ENCODE assay signal across 19 cellular contexts in genomic region chr5:161064800-161065199, GRCh38.
A peak's percentile ranks its signal among the peaks of the same experiment; 100 is the strongest.
DNase-seq lines count a peak whose midpoint lies in the region; ATAC-seq, FAIRE-seq and TF ChIP-seq lines count a peak whose summit lies in the region.
"Had no signal": no experiment of that assay in that cellular context is flagged by ENCODE, and none has a peak within 500 bp of the region (broad histone marks: within the 10 kb centered on the region; RNA-seq: fewer than 3 reads in every experiment).

No MANE protein-coding gene starts in this region.

- no peak overlapping the region for H2BK20ac ChIP-seq in H1 (ENCODE audit: low read length)

- H2BK120ac ChIP-seq in H1 (replicated peaks; ENCODE audit: low read depth, low read length) = no peak overlapping the region

- POLR2A ChIA-PET in H1 (lab: Charles Lee; ENCODE audit: partially characterized antibody) = no interaction called here
- POLR2A ChIA-PET in activated CD4-positive, alpha-beta T cell treated with anti-CD3 and anti-CD28 coated beads, Interleukin-2, amount 10 ng/mL, durations not matched to agents 7 days and 5 days (lab: Charles Lee) = no interaction called here

- no peak overlapping the region for H2AK5ac ChIP-seq in H1 (ENCODE audit: low read depth, low read length)

- TF ChIP-seq CTCF in H1 (IDR thresholded peaks at IDR 0.05; ENCODE audit: control extremely low read depth in 1 of 3, insufficient read depth in 1 of 3, low read depth in 1 of 3, low read length in 3 of 3) = no peak

- CTCF ChIA-PET in H1 (lab: Charles Lee; ENCODE audit: partially characterized antibody) = interaction anchor here (0.7 to 1.1 kb wide), 3 partner anchors 11 to 234 kb away, joined by 3 to 5 read pairs (median 4); no protein-coding TSS in a partner anchor
- CTCF ChIA-PET in activated CD4-positive, alpha-beta T cell treated with anti-CD3 and anti-CD28 coated beads, Interleukin-2, amount 10 ng/mL, durations not matched to agents 7 days and 5 days (lab: Charles Lee) = interaction anchor here (0.6 kb wide), 1 partner anchor 463 kb away, joined by 5 read pairs; no protein-coding TSS in a partner anchor

- FAIRE-seq in H1 (lab: Jason Lieb, UNC) = no peak
- FAIRE-seq: G401.6, RCC 7860 had no signal

- H3K36me3 Mint-ChIP-seq in activated CD4-positive, alpha-beta T cell treated with anti-CD3 and anti-CD28 coated beads, Interleukin-2, amount 10 ng/mL, durations not matched to agents 7 days and 5 days (ENCODE audit: low read depth) = no peaks in the 10 kb centered on the region

- H3K27ac ChIP-seq in H1 (ENCODE audit: low read depth, low read length) = no peak overlapping the region
- H3K27ac ChIP-seq: C4-2B had no signal

- H3K4me1 ChIP-seq in H1 (replicated peaks in 1 of 4; ENCODE audit: control insufficient read depth in 3 of 4, insufficient read depth in 4 of 4, low read length in 3 of 4) = peaks cover 0 to 4% (median 0%) of the 10 kb centered on the region in 4 experiments; a peak in 1 of 7 replicates

- H3K36me3 ChIP-seq in H1 (ENCODE audit: control insufficient read depth in 2 of 4, insufficient read depth in 4 of 4, low read length in 3 of 4) = no peaks in the 10 kb centered on the region

- H3K4me3 Mint-ChIP-seq in activated CD4-positive, alpha-beta T cell treated with anti-CD3 and anti-CD28 coated beads, Interleukin-2, amount 10 ng/mL, durations not matched to agents 7 days and 5 days = no peak overlapping the region

- H4K5ac ChIP-seq in H1 (ENCODE audit: insufficient read length, low read depth, low read length) = no peak overlapping the region

- H3K27me3 ChIP-seq in H1 (replicated peaks in 1 of 4; ENCODE audit: control insufficient read depth in 3 of 4, extremely low read depth in 1 of 4, insufficient read depth in 3 of 4, low read length in 3 of 4) = no peaks in the 10 kb centered on the region

- 52% methylated on average over 2 of the region's 2 CpGs; no CpG with 5 or more reads in 1 of the 2 experiments for WGBS in H1 (ENCODE audit: extremely low coverage in 1 of 2, insufficient coverage in 1 of 2, insufficient read length in 1 of 2, insufficient replicate concordance in 2 of 2, low coverage in 1 of 2, low lambda C conversion rate in 2 of 2, missing lambda C conversion rate in 1 of 2), 2 experiments

- no peaks in the 10 kb centered on the region for H3K9me3 ChIP-seq in H1 (ENCODE audit: insufficient read depth in 2 of 2, low read depth in 1 of 2, low read length in 1 of 2)

- H3K4ac ChIP-seq in H1 (replicated peaks; ENCODE audit: insufficient read length, low read depth, low read length) = no peak overlapping the region

- no peak overlapping the region for H3K4me3 ChIP-seq in H1 (ENCODE audit: extremely low read depth in 1 of 4, insufficient read depth in 2 of 4, low read depth in 3 of 4, low read length in 4 of 4)

- 0 out of 2 replicates have a peak overlapping the region, but pooled peaks have one; percentile 8 for H2AFZ ChIP-seq in H1 (ENCODE audit: low read length)

- TF ChIP-seq POLR2A in H1 (IDR thresholded peaks at IDR 0.05; ENCODE audit: control extremely low read depth in 1 of 2, low read depth in 2 of 2, low read length in 2 of 2) = no peak

- DNase-seq in COR-L47 (lab: John Stamatoyannopoulos, UW) = peak; percentile 2
- DNase-seq in NCI-H1417 treated with DMSO at 0.1 percent for 48 hours (lab: John Stamatoyannopoulos, UW) = peak; percentile 53
- DNase-seq in NCI-H2171 treated with DMSO at 0.1 percent for 48 hours (lab: John Stamatoyannopoulos, UW) = peak; percentile 81
- DNase-seq in H1 (ENCODE audit: low read depth in 1 of 2, low spot score in 2 of 2) = no peak
- no peak for DNase-seq in GM03348 (ENCODE audit: low spot score)
- no peak for DNase-seq in activated CD4-positive, alpha-beta T cell treated with anti-CD3 and anti-CD28 coated beads, Interleukin-2, amount 10 ng/mL, durations not matched to agents 7 days and 5 days
- DNase-seq: DMS79, HCEC 1CT, IMR-90, Kasumi-1, NCI-H2227 treated with DMSO at 0.1 percent for 48 hours, NCI-H526 treated with DMSO at 0.1 percent for 48 hours, SHP77 had no signal

- H3K56ac ChIP-seq in H1 (replicated peaks; ENCODE audit: insufficient read length, low read depth, low read length) = no peak overlapping the region

- H3K4me2 ChIP-seq in H1 (ENCODE audit: insufficient read depth in 1 of 2, low read depth in 2 of 2, low read length in 2 of 2) = no peak overlapping the region

- no peak for ATAC-seq in GM21786 (IDR thresholded peaks at IDR 0.05; ENCODE audit: unreplicated experiment)
- no peak for ATAC-seq in HG02571 (IDR thresholded peaks at IDR 0.05; ENCODE audit: unreplicated experiment)
- ATAC-seq: SK-N-SH treated with all-trans-retinoic acid at 6 μM for 48 hours had no signal

- H3K9me3 Mint-ChIP-seq in activated CD4-positive, alpha-beta T cell treated with anti-CD3 and anti-CD28 coated beads, Interleukin-2, amount 10 ng/mL, durations not matched to agents 7 days and 5 days = peaks cover 3% of the 10 kb centered on the region

- H3K27ac Mint-ChIP-seq in activated CD4-positive, alpha-beta T cell treated with anti-CD3 and anti-CD28 coated beads, Interleukin-2, amount 10 ng/mL, durations not matched to agents 7 days and 5 days = no peak overlapping the region

- H3K18ac ChIP-seq in H1 (ENCODE audit: extremely low read depth, low read length) = no peak overlapping the region

- no peak overlapping the region for H2BK12ac ChIP-seq in H1 (ENCODE audit: low read depth, low read length)

- no peaks in the 10 kb centered on the region for H3K4me1 Mint-ChIP-seq in activated CD4-positive, alpha-beta T cell treated with anti-CD3 and anti-CD28 coated beads, Interleukin-2, amount 10 ng/mL, durations not matched to agents 7 days and 5 days

- H4K8ac ChIP-seq in H1 (ENCODE audit: extremely low read depth, insufficient read depth, low read length) = no peak overlapping the region

- H4K91ac ChIP-seq in H1 (replicated peaks; ENCODE audit: insufficient read length, low read length) = no peak overlapping the region

- no peaks in the 10 kb centered on the region for H3K79me2 ChIP-seq in H1 (ENCODE audit: control insufficient read depth in 1 of 2, insufficient read depth in 2 of 2, low read length in 2 of 2)

- TF ChIP-seq EP300 in H1 (IDR thresholded peaks at IDR 0.05; ENCODE audit: borderline replicate concordance in 1 of 2, low read depth in 2 of 2, low read length in 2 of 2) = no peak

- no peak overlapping the region for H2BK15ac ChIP-seq in H1 (ENCODE audit: low read length)

- H3K9ac ChIP-seq in H1 (replicated peaks in 1 of 4; ENCODE audit: extremely low read depth in 1 of 4, low read depth in 3 of 4, low read length in 3 of 4) = no peak overlapping the region

- H3K27me3 Mint-ChIP-seq in activated CD4-positive, alpha-beta T cell treated with anti-CD3 and anti-CD28 coated beads, Interleukin-2, amount 10 ng/mL, durations not matched to agents 7 days and 5 days = no peaks in the 10 kb centered on the region

- H3K79me1 ChIP-seq in H1 (ENCODE audit: low read depth, low read length) = no peaks in the 10 kb centered on the region

- no peak overlapping the region for H3K23ac ChIP-seq in H1 (ENCODE audit: insufficient read length)

- TF ChIP-seq RAD21 in H1 (IDR thresholded peaks at IDR 0.05 in 1 of 2, conservative IDR thresholded peaks at IDR 0.05 in 1 of 2; ENCODE audit: low read depth in 2 of 2, low read length in 2 of 2) = no peak

- H3K14ac ChIP-seq in H1 (ENCODE audit: insufficient read length) = no peak overlapping the region

- H3K23me2 ChIP-seq in H1 (ENCODE audit: low read depth, low read length) = no peaks in the 10 kb centered on the region

- H4K20me1 ChIP-seq in H1 (replicated peaks in 1 of 2; ENCODE audit: control insufficient read depth in 1 of 2, insufficient read depth in 2 of 2, low read length in 2 of 2) = no peaks in the 10 kb centered on the region

- H2BK5ac ChIP-seq in H1 (ENCODE audit: low read depth, low read length) = no peak overlapping the region

TF ChIP-seq in H1, 55 proteins besides CTCF, POLR2A, EP300 and RAD21 (continues in another document):
- no peak for TF ChIP-seq ATF2 (IDR thresholded peaks at IDR 0.05; ENCODE audit: low read length)

Comparison
In these comparisons a context has a peak if more than half of its experiments do, and no peak if none do; other contexts are left out.
1. DNase-seq: peak in COR-L47 (single experiment), NCI-H1417 treated with DMSO at 0.1 percent for 48 hours (single experiment) and NCI-H2171 treated with DMSO at 0.1 percent for 48 hours (single experiment); none in H1 (0 of 2), GM03348 (single experiment) and activated CD4-positive, alpha-beta T cell treated with anti-CD3 and anti-CD28 coated beads, Interleukin-2, amount 10 ng/mL, durations not matched to agents 7 days and 5 days (single experiment).